In genomic region chr4:153271820-153272219, GRCh38 we compare ENCODE assay signal across 28 cellular contexts.
"Had no signal": no experiment of that assay in that cellular context is flagged by ENCODE, and none has a peak within 500 bp of the region (broad histone marks: within the 10 kb centered on the region; RNA-seq: fewer than 3 reads in every experiment).

No MANE protein-coding gene starts in this region.

- H3K4me1 Mint-ChIP-seq: immature natural killer cell had no signal

- H3K4me3 ChIP-seq: left lung, lower lobe of right lung, ovary, prostate gland, skin epidermis, stomach, thoracic aorta, transverse colon, upper lobe of left lung, vagina had no signal

- H3K27me3 ChIP-seq: left lung, ovary, stomach, transverse colon, upper lobe of left lung, vagina had no signal

- DNase-seq: hypothalamus; immature natural killer cell; kidney; left colon; left lung; lower lobe of right lung; mammary epithelial cell; mesendoderm; naive B cell; ovary; retina; right cardiac atrium; stimulated activated CD4-positive, alpha-beta T cell treated with anti-CD3 and anti-CD28 coated beads, Interleukin-12 subunit alpha, Interleukin-12 subunit beta, amount 100 ng/mL, for 4 hours; stimulated activated CD4-positive, alpha-beta T cell treated with anti-CD3 and anti-CD28 coated beads, Interleukin-15, amount 100 ng/mL, for 24 hours; stimulated activated CD4-positive, alpha-beta T cell treated with anti-CD3 and anti-CD28 coated beads, Interleukin-2, amount 100 ng/mL, for 24 hours; stimulated activated CD4-positive, alpha-beta T cell treated with anti-CD3 and anti-CD28 coated beads, Interleukin-4, amount 100 ng/mL, for 1 hour; stimulated activated naive B cell treated with anti-CD40 and anti-IgM and Interleukin-4, amounts not matched to agents 10 μg/mL and 1 μg/mL and 100 μg/mL, for 72 hours; stimulated activated naive CD8-positive, alpha-beta T cell treated with anti-CD3 and anti-CD28 coated beads, Interleukin-15, Interleukin-2, amounts not matched to agents 100 U/mL and 50 U/mL, for 24 hours; stomach; transverse colon; upper lobe of left lung had no signal

- H3K27ac Mint-ChIP-seq: immature natural killer cell; mesothelial cell of epicardium; natural killer cell treated with Interleukin-12 subunit alpha and Interleukin-12 subunit beta and Interleukin-15 and Interleukin-18, amount 100 ng/mL, for 72 hours; stimulated activated naive B cell treated with anti-CD40 and anti-IgM and Interleukin-4, amounts not matched to agents 10 μg/mL and 1 μg/mL and 100 μg/mL, for 72 hours had no signal

- H3K36me3 Mint-ChIP-seq: immature natural killer cell; naive B cell; natural killer cell treated with Interleukin-12 subunit alpha and Interleukin-12 subunit beta and Interleukin-15 and Interleukin-18, amount 100 ng/mL, for 72 hours; stimulated activated naive B cell treated with anti-CD40 and anti-IgM and Interleukin-4, amounts not matched to agents 10 μg/mL and 1 μg/mL and 100 μg/mL, for 72 hours had no signal

- H3K27ac ChIP-seq: left lung, lower lobe of right lung, ovary, prostate gland, skin epidermis, stomach, thoracic aorta, transverse colon, upper lobe of left lung, vagina had no signal

- H3K9me3 ChIP-seq: left lung, lower lobe of right lung, ovary, prostate gland, stomach, thoracic aorta, transverse colon, upper lobe of left lung, vagina had no signal

- H3K4me3 Mint-ChIP-seq: immature natural killer cell; mesothelial cell of epicardium; naive B cell; natural killer cell treated with Interleukin-12 subunit alpha and Interleukin-12 subunit beta and Interleukin-15 and Interleukin-18, amount 100 ng/mL, for 72 hours; stimulated activated naive B cell treated with anti-CD40 and anti-IgM and Interleukin-4, amounts not matched to agents 10 μg/mL and 1 μg/mL and 100 μg/mL, for 72 hours had no signal

- H3K27me3 Mint-ChIP-seq: stimulated activated naive B cell treated with anti-CD40 and anti-IgM and Interleukin-4, amounts not matched to agents 10 μg/mL and 1 μg/mL and 100 μg/mL, for 72 hours had no signal

- H3K36me3 ChIP-seq: lower lobe of right lung, ovary, prostate gland, thoracic aorta had no signal

- H3K9me3 Mint-ChIP-seq: immature natural killer cell; mesothelial cell of epicardium; naive B cell; natural killer cell treated with Interleukin-12 subunit alpha and Interleukin-12 subunit beta and Interleukin-15 and Interleukin-18, amount 100 ng/mL, for 72 hours; stimulated activated naive B cell treated with anti-CD40 and anti-IgM and Interleukin-4, amounts not matched to agents 10 μg/mL and 1 μg/mL and 100 μg/mL, for 72 hours had no signal

- ATAC-seq: left colon; left lung; lower lobe of right lung; natural killer cell treated with Interleukin-12 subunit alpha and Interleukin-12 subunit beta and Interleukin-15 and Interleukin-18, amount 100 ng/mL, for 72 hours; right cardiac atrium; sciatic nerve; stimulated activated naive B cell treated with anti-CD40 and anti-IgM and Interleukin-4, amounts not matched to agents 10 μg/mL and 1 μg/mL and 100 μg/mL, for 72 hours; stimulated activated naive CD8-positive, alpha-beta T cell treated with anti-CD3 and anti-CD28 coated beads, Interleukin-15, Interleukin-2, amounts not matched to agents 100 U/mL and 50 U/mL, for 24 hours had no signal
